ENCODE assay signal across 25 cellular contexts in the genomic region with DNA sequence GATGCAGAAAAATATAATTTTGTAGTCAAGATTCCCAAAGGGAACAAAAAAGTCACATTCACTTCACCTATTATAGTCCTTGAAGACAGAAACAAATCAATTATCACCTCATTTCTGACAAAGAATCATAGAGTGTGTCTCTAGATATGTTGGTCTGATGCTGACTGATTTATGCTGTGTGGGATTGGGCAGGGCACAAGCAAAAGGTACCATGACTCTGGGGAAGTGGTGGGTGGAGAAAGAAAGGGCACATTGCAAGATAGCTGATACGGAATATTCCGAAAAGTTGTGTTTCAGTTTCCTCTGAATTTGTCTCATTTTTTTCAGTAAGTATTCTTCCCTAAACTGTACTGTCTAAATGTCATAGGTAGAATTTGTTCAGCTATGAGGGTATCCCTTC.
DNase-seq lines count a peak whose midpoint lies in the region; ATAC-seq and TF ChIP-seq lines count a peak whose summit lies in the region.
"Had no signal": no experiment of that assay in that cellular context is flagged by ENCODE, and none has a peak within 500 bp of the region (broad histone marks: within the 10 kb centered on the region; RNA-seq: fewer than 3 reads in every experiment).

No MANE protein-coding gene starts in this region.

- H3F3A ChIP-seq in neural progenitor cell (ENCODE audit: low read depth), result no peaks in the 10 kb centered on the region

- H3K4me2 ChIP-seq in neural progenitor cell, result no peak overlapping the region
- H3K4me2 ChIP-seq: GM23338 had no signal

- H3K9me3 Mint-ChIP-seq in activated CD4-positive, alpha-beta T cell treated with anti-CD3 and anti-CD28 coated beads, Interleukin-2, amount 10 ng/mL, durations not matched to agents 24 days and 14 days, result no peaks in the 10 kb centered on the region
- no peaks in the 10 kb centered on the region for H3K9me3 Mint-ChIP-seq in activated naive CD8-positive, alpha-beta T cell treated with anti-CD3 and anti-CD28 coated beads, Interleukin-2, amount 50 U/mL, for 24 hours
- no peaks in the 10 kb centered on the region for H3K9me3 Mint-ChIP-seq in activated naive CD8-positive, alpha-beta T cell treated with anti-CD3 and anti-CD28 coated beads for 36 hours
- no peaks in the 10 kb centered on the region for H3K9me3 Mint-ChIP-seq in T-helper 2 cell treated with Interferon-gamma antibody and Interleukin-4, amounts not matched to agents 5 μg/mL and 100 μg/mL, for 36 hours
- peaks cover 0 to 2% of the 10 kb centered on the region in 2 donors for H3K9me3 Mint-ChIP-seq in stimulated activated naive B cell treated with anti-CD40 and anti-IgM and Interleukin-4, amounts not matched to agents 10 μg/mL and 1 μg/mL and 100 μg/mL, for 72 hours
- H3K9me3 Mint-ChIP-seq in neural progenitor cell, result peaks cover 8% of the 10 kb centered on the region
- H3K9me3 Mint-ChIP-seq: GM23338 had no signal

- H4K20me1 ChIP-seq in neural progenitor cell (ENCODE audit: low read depth), result no peaks in the 10 kb centered on the region

- H3K9ac ChIP-seq in neural progenitor cell, result no peak overlapping the region

- peak; percentile 50 for ATAC-seq in activated naive CD8-positive, alpha-beta T cell treated with anti-CD3 and anti-CD28 coated beads, Interleukin-2, amount 50 U/mL, for 24 hours
- peak; percentile 48 to 56 for ATAC-seq in stimulated activated naive B cell treated with anti-CD40 and anti-IgM and Interleukin-4, amounts not matched to agents 10 μg/mL and 1 μg/mL and 100 μg/mL, for 72 hours (replicated peaks)
- ATAC-seq: GM23338, HepG2 had no signal

- peaks cover 9% of the 10 kb centered on the region for H3K4me1 Mint-ChIP-seq in activated CD4-positive, alpha-beta T cell treated with anti-CD3 and anti-CD28 coated beads, Interleukin-2, amount 10 ng/mL, durations not matched to agents 24 days and 14 days
- H3K4me1 Mint-ChIP-seq in activated naive CD8-positive, alpha-beta T cell treated with anti-CD3 and anti-CD28 coated beads, Interleukin-2, amount 50 U/mL, for 24 hours, result peaks cover 65% of the 10 kb centered on the region
- peaks cover 15% of the 10 kb centered on the region for H3K4me1 Mint-ChIP-seq in activated naive CD8-positive, alpha-beta T cell treated with anti-CD3 and anti-CD28 coated beads for 36 hours
- H3K4me1 Mint-ChIP-seq in T-helper 2 cell treated with Interferon-gamma antibody and Interleukin-4, amounts not matched to agents 5 μg/mL and 100 μg/mL, for 36 hours (ENCODE audit: low read depth), result peaks cover 28% of the 10 kb centered on the region
- peaks cover 0 to 11% of the 10 kb centered on the region in 2 donors for H3K4me1 Mint-ChIP-seq in stimulated activated naive B cell treated with anti-CD40 and anti-IgM and Interleukin-4, amounts not matched to agents 10 μg/mL and 1 μg/mL and 100 μg/mL, for 72 hours
- peaks cover 12% of the 10 kb centered on the region for H3K4me1 Mint-ChIP-seq in neural progenitor cell
- H3K4me1 Mint-ChIP-seq: GM23338 had no signal

- no peaks in the 10 kb centered on the region for H3K9me3 ChIP-seq in neural progenitor cell (ENCODE audit: low read depth)
- H3K9me3 ChIP-seq: HAP-1 had no signal

- no peaks in the 10 kb centered on the region for H3K4me1 ChIP-seq in neural progenitor cell
- H3K4me1 ChIP-seq: HAP-1 had no signal

- H3K27me3 ChIP-seq in neural progenitor cell, result no peaks in the 10 kb centered on the region

- H3K27me3 Mint-ChIP-seq in activated CD4-positive, alpha-beta T cell treated with anti-CD3 and anti-CD28 coated beads, Interleukin-2, amount 10 ng/mL, durations not matched to agents 24 days and 14 days, result no peaks in the 10 kb centered on the region
- H3K27me3 Mint-ChIP-seq in activated naive CD8-positive, alpha-beta T cell treated with anti-CD3 and anti-CD28 coated beads, Interleukin-2, amount 50 U/mL, for 24 hours, result peaks cover 4% of the 10 kb centered on the region
- H3K27me3 Mint-ChIP-seq in activated naive CD8-positive, alpha-beta T cell treated with anti-CD3 and anti-CD28 coated beads for 36 hours, result peaks cover 19% of the 10 kb centered on the region
- H3K27me3 Mint-ChIP-seq in T-helper 2 cell treated with Interferon-gamma antibody and Interleukin-4, amounts not matched to agents 5 μg/mL and 100 μg/mL, for 36 hours (ENCODE audit: low read depth), result no peaks in the 10 kb centered on the region
- peaks cover 5 to 18% of the 10 kb centered on the region in 2 donors for H3K27me3 Mint-ChIP-seq in stimulated activated naive B cell treated with anti-CD40 and anti-IgM and Interleukin-4, amounts not matched to agents 10 μg/mL and 1 μg/mL and 100 μg/mL, for 72 hours
- H3K27me3 Mint-ChIP-seq in neural progenitor cell (ENCODE audit: insufficient read depth, low read depth), result peaks cover 4% of the 10 kb centered on the region

- intact Hi-C loops in activated CD4-positive, alpha-beta T cell treated with anti-CD3 and anti-CD28 coated beads, Interleukin-2, amount 10 ng/mL, durations not matched to agents 24 days and 14 days (cut with micrococcal nuclease), result no loop called here

- H3K36me3 Mint-ChIP-seq in activated CD4-positive, alpha-beta T cell treated with anti-CD3 and anti-CD28 coated beads, Interleukin-2, amount 10 ng/mL, durations not matched to agents 24 days and 14 days (ENCODE audit: low read depth), result no peaks in the 10 kb centered on the region
- no peaks in the 10 kb centered on the region for H3K36me3 Mint-ChIP-seq in activated naive CD8-positive, alpha-beta T cell treated with anti-CD3 and anti-CD28 coated beads, Interleukin-2, amount 50 U/mL, for 24 hours (ENCODE audit: low read depth)
- no peaks in the 10 kb centered on the region for H3K36me3 Mint-ChIP-seq in activated naive CD8-positive, alpha-beta T cell treated with anti-CD3 and anti-CD28 coated beads for 36 hours
- no peaks in the 10 kb centered on the region for H3K36me3 Mint-ChIP-seq in T-helper 2 cell treated with Interferon-gamma antibody and Interleukin-4, amounts not matched to agents 5 μg/mL and 100 μg/mL, for 36 hours (ENCODE audit: low read depth)
- H3K36me3 Mint-ChIP-seq in stimulated activated naive B cell treated with anti-CD40 and anti-IgM and Interleukin-4, amounts not matched to agents 10 μg/mL and 1 μg/mL and 100 μg/mL, for 72 hours, result no peaks in the 10 kb centered on the region
- peaks cover 1% of the 10 kb centered on the region for H3K36me3 Mint-ChIP-seq in neural progenitor cell

- no peak overlapping the region for H3K27ac Mint-ChIP-seq in activated CD4-positive, alpha-beta T cell treated with anti-CD3 and anti-CD28 coated beads, Interleukin-2, amount 10 ng/mL, durations not matched to agents 24 days and 14 days
- peak overlapping the region; percentile 61 for H3K27ac Mint-ChIP-seq in activated naive CD8-positive, alpha-beta T cell treated with anti-CD3 and anti-CD28 coated beads, Interleukin-2, amount 50 U/mL, for 24 hours
- H3K27ac Mint-ChIP-seq in activated naive CD8-positive, alpha-beta T cell treated with anti-CD3 and anti-CD28 coated beads for 36 hours, result no peak overlapping the region
- no peak overlapping the region for H3K27ac Mint-ChIP-seq in T-helper 2 cell treated with Interferon-gamma antibody and Interleukin-4, amounts not matched to agents 5 μg/mL and 100 μg/mL, for 36 hours
- no peak overlapping the region for H3K27ac Mint-ChIP-seq in stimulated activated naive B cell treated with anti-CD40 and anti-IgM and Interleukin-4, amounts not matched to agents 10 μg/mL and 1 μg/mL and 100 μg/mL, for 72 hours
- H3K27ac Mint-ChIP-seq in neural progenitor cell, result no peak overlapping the region
- H3K27ac Mint-ChIP-seq: GM23338 had no signal

- no peak overlapping the region for H3K4me3 ChIP-seq in neural progenitor cell
- H3K4me3 ChIP-seq: GM23338, HAP-1 had no signal

- no peaks in the 10 kb centered on the region for H3K36me3 ChIP-seq in neural progenitor cell
- H3K36me3 ChIP-seq: HAP-1 had no signal

- peak; percentile 22 for DNase-seq in activated CD4-positive, alpha-beta T cell treated with anti-CD3 and anti-CD28 coated beads, Interleukin-2, amount 10 ng/mL, durations not matched to agents 24 days and 14 days
- DNase-seq in activated CD4-positive, alpha-beta T cell treated with anti-CD3 and anti-CD28 coated beads, Interleukin-2, amount 50 U/mL, for 1 hour, result no peak
- DNase-seq in activated naive CD8-positive, alpha-beta T cell treated with anti-CD3 and anti-CD28 coated beads, Interleukin-2, amount 50 U/mL, for 24 hours, result peak; percentile 11
- no peak for DNase-seq in activated naive CD8-positive, alpha-beta T cell treated with anti-CD3 and anti-CD28 coated beads for 36 hours
- DNase-seq in T-helper 2 cell treated with Interferon-gamma antibody and Interleukin-4, amounts not matched to agents 5 μg/mL and 100 μg/mL, for 36 hours (ENCODE audit: low spot score), result peak; percentile 67
- DNase-seq in stimulated activated naive B cell treated with anti-CD40 and anti-IgM and Interleukin-4, amounts not matched to agents 10 μg/mL and 1 μg/mL and 100 μg/mL, for 72 hours, result no peak
- DNase-seq in neural progenitor cell (ENCODE audit: low spot score) (no peak), NCI-H1930 (lab: John Stamatoyannopoulos, UW) (no peak)
- DNase-seq: DMS53, GDM1, KBM-7, MM.1S, NCI-H1048, NCI-H1417 treated with DMSO at 0.1 percent for 48 hours, NCI-H2029, NCI-H2227 treated with DMSO at 0.1 percent for 48 hours, NCI-H510A, NCI-H748 treated with DMSO at 0.1 percent for 48 hours, SHP77 treated with DMSO at 0.1 percent for 48 hours had no signal

- TF ChIP-seq CTCF in neural progenitor cell (IDR thresholded peaks at IDR 0.05), result no peak

- H3K4me3 Mint-ChIP-seq in activated CD4-positive, alpha-beta T cell treated with anti-CD3 and anti-CD28 coated beads, Interleukin-2, amount 10 ng/mL, durations not matched to agents 24 days and 14 days, result no peak overlapping the region
- no peak overlapping the region for H3K4me3 Mint-ChIP-seq in activated naive CD8-positive, alpha-beta T cell treated with anti-CD3 and anti-CD28 coated beads, Interleukin-2, amount 50 U/mL, for 24 hours
- no peak overlapping the region for H3K4me3 Mint-ChIP-seq in activated naive CD8-positive, alpha-beta T cell treated with anti-CD3 and anti-CD28 coated beads for 36 hours
- no peak overlapping the region for H3K4me3 Mint-ChIP-seq in T-helper 2 cell treated with Interferon-gamma antibody and Interleukin-4, amounts not matched to agents 5 μg/mL and 100 μg/mL, for 36 hours
- H3K4me3 Mint-ChIP-seq in stimulated activated naive B cell treated with anti-CD40 and anti-IgM and Interleukin-4, amounts not matched to agents 10 μg/mL and 1 μg/mL and 100 μg/mL, for 72 hours, result peak overlapping the region in 1 of 2 donors; percentile 7
- H3K4me3 Mint-ChIP-seq in neural progenitor cell, result no peak overlapping the region
- H3K4me3 Mint-ChIP-seq: GM23338 had no signal

- no peak overlapping the region for H2AFZ ChIP-seq in neural progenitor cell (replicated peaks)
- H2AFZ ChIP-seq: GM23338 had no signal

- H3K79me2 ChIP-seq in neural progenitor cell (ENCODE audit: low read depth), result no peaks in the 10 kb centered on the region

- no peak overlapping the region for H3K27ac ChIP-seq in neural progenitor cell
- H3K27ac ChIP-seq: C4-2B, HL-60, RWPE1 had no signal

Comparison
In these comparisons a context has a peak if more than half of its experiments do, and no peak if none do; other contexts are left out.
1. DNase-seq: peak in activated CD4-positive, alpha-beta T cell treated with anti-CD3 and anti-CD28 coated beads, Interleukin-2, amount 10 ng/mL, durations not matched to agents 24 days and 14 days (single experiment), activated naive CD8-positive, alpha-beta T cell treated with anti-CD3 and anti-CD28 coated beads, Interleukin-2, amount 50 U/mL, for 24 hours (single experiment) and T-helper 2 cell treated with Interferon-gamma antibody and Interleukin-4, amounts not matched to agents 5 μg/mL and 100 μg/mL, for 36 hours (single experiment); none in activated CD4-positive, alpha-beta T cell treated with anti-CD3 and anti-CD28 coated beads, Interleukin-2, amount 50 U/mL, for 1 hour (single experiment), activated naive CD8-positive, alpha-beta T cell treated with anti-CD3 and anti-CD28 coated beads for 36 hours (single experiment), stimulated activated naive B cell treated with anti-CD40 and anti-IgM and Interleukin-4, amounts not matched to agents 10 μg/mL and 1 μg/mL and 100 μg/mL, for 72 hours (single experiment), neural progenitor cell (single experiment) and NCI-H1930 (0 of 2).